In the genomic region with DNA sequence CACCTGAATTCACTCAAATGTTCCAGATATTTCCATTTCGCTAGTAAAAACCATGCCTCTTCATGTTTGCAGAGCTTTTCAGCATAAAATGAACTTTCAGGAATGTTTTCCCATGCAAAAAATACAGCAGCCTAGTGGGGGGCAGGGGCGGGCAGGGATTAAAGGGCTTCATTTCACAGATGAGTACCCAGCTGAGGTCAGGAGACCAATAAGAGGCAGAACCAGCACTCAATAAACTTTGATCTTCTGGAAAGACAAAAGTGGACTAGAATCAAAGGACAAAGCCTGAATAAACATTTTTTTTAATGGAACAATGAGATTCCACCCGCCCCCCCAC, we compare ENCODE assay signal across 13 cellular contexts. TPM values are rescaled to one million over a fixed set of nuclear protein-coding genes. Genes with fewer than 3 reads are reported as not detected.
DNase-seq lines count a peak whose midpoint lies in the region; ATAC-seq and TF ChIP-seq lines count a peak whose summit lies in the region.
"Had no signal": no experiment of that assay in that cellular context is flagged by ENCODE, and none has a peak within 500 bp of the region (broad histone marks: within the 10 kb centered on the region; RNA-seq: fewer than 3 reads in every experiment).

No MANE protein-coding gene starts in this region.

- intact Hi-C loops in activated T-helper 1 cell treated with anti-CD3 and anti-CD28 coated beads, Interleukin-12 subunit alpha, Interleukin-12 subunit beta, Interleukin-2, Interleukin-4 antibody, amounts not matched to agents 30 ng/mL and 10 ng/mL and 1 ng/mL, durations not matched to agents 14 hours and 24 hours and 36 hours (cut with micrococcal nuclease): loop anchor here (5.0 to 10.0 kb wide), 2 partner anchors 46 to 472 kb away; no protein-coding TSS in a partner anchor
- intact Hi-C loops in testis (cut with DNase I; ENCODE audit: low total_unique reads): no loop called here

- H3K4me3 ChIP-seq in testis: no peak overlapping the region
- H3K4me3 ChIP-seq: colonic mucosa, mucosa of descending colon had no signal

- no peak for ATAC-seq in HG03025 (IDR thresholded peaks at IDR 0.05; ENCODE audit: low FRiP score, unreplicated experiment)

- no peaks in the 10 kb centered on the region for H3K27me3 Mint-ChIP-seq in activated T-helper 1 cell treated with anti-CD3 and anti-CD28 coated beads, Interleukin-12 subunit alpha, Interleukin-12 subunit beta, Interleukin-2, Interleukin-4 antibody, amounts not matched to agents 30 ng/mL and 10 ng/mL and 1 ng/mL, durations not matched to agents 14 hours and 24 hours and 36 hours (ENCODE audit: insufficient read depth)
- H3K27me3 Mint-ChIP-seq: activated naive CD8-positive, alpha-beta T cell had no signal

- 78 to 79% methylated on average over 3 of the region's 3 CpGs for WGBS in testis, 2 donors

- peak overlapping the region; percentile 47 to 63 for H3K27ac ChIP-seq in testis
- H3K27ac ChIP-seq: colonic mucosa had no signal

- no peak for TF ChIP-seq POLR2A in testis (IDR thresholded peaks at IDR 0.05)

- peaks cover 12% of the 10 kb centered on the region for H3K36me3 Mint-ChIP-seq in activated T-helper 1 cell treated with anti-CD3 and anti-CD28 coated beads, Interleukin-12 subunit alpha, Interleukin-12 subunit beta, Interleukin-2, Interleukin-4 antibody, amounts not matched to agents 30 ng/mL and 10 ng/mL and 1 ng/mL, durations not matched to agents 14 hours and 24 hours and 36 hours (ENCODE audit: low read depth)
- H3K36me3 Mint-ChIP-seq: activated naive CD8-positive, alpha-beta T cell had no signal

- no peak for TF ChIP-seq CTCF in testis (IDR thresholded peaks at IDR 0.05)

- no peaks in the 10 kb centered on the region for H3K27me3 ChIP-seq in testis
- H3K27me3 ChIP-seq: colonic mucosa had no signal

- H3K4me1 ChIP-seq in testis: peaks cover 40% of the 10 kb centered on the region

- no peaks in the 10 kb centered on the region for H3K9me3 Mint-ChIP-seq in activated T-helper 1 cell treated with anti-CD3 and anti-CD28 coated beads, Interleukin-12 subunit alpha, Interleukin-12 subunit beta, Interleukin-2, Interleukin-4 antibody, amounts not matched to agents 30 ng/mL and 10 ng/mL and 1 ng/mL, durations not matched to agents 14 hours and 24 hours and 36 hours

- no peak overlapping the region for H3K27ac Mint-ChIP-seq in activated T-helper 1 cell treated with anti-CD3 and anti-CD28 coated beads, Interleukin-12 subunit alpha, Interleukin-12 subunit beta, Interleukin-2, Interleukin-4 antibody, amounts not matched to agents 30 ng/mL and 10 ng/mL and 1 ng/mL, durations not matched to agents 14 hours and 24 hours and 36 hours

- H3K36me3 ChIP-seq in testis (ENCODE audit: low read depth, missing control alignments): no peaks in the 10 kb centered on the region
- H3K36me3 ChIP-seq: colonic mucosa had no signal

- peak; percentile 48 for DNase-seq in NCI-H510A treated with DMSO at 0.1 percent for 48 hours (lab: John Stamatoyannopoulos, UW)
- DNase-seq in NCI-H510A (lab: John Stamatoyannopoulos, UW): no peak
- no peak for DNase-seq in activated T-helper 1 cell treated with anti-CD3 and anti-CD28 coated beads, Interleukin-12 subunit alpha, Interleukin-12 subunit beta, Interleukin-2, Interleukin-4 antibody, amounts not matched to agents 30 ng/mL and 10 ng/mL and 1 ng/mL, durations not matched to agents 14 hours and 24 hours and 36 hours (ENCODE audit: low spot score)
- DNase-seq in left kidney (ENCODE audit: low read depth, low spot score): peak; percentile 66
- no peak for DNase-seq in testis
- DNase-seq in LoVo (ENCODE audit: low spot score): no peak
- DNase-seq in activated CD8-positive, alpha-beta memory T cell treated with anti-CD3 and anti-CD28 coated beads, Interleukin-2, amount 50 U/mL, for 4 hours: no peak
- DNase-seq: KG1, NCI-H1694 had no signal

- H3K9me3 ChIP-seq in testis: no peaks in the 10 kb centered on the region
- H3K9me3 ChIP-seq: colonic mucosa, mucosa of descending colon had no signal

- peak overlapping the region; percentile 65 for H3K4me3 Mint-ChIP-seq in activated T-helper 1 cell treated with anti-CD3 and anti-CD28 coated beads, Interleukin-12 subunit alpha, Interleukin-12 subunit beta, Interleukin-2, Interleukin-4 antibody, amounts not matched to agents 30 ng/mL and 10 ng/mL and 1 ng/mL, durations not matched to agents 14 hours and 24 hours and 36 hours

- H3K4me1 Mint-ChIP-seq in activated T-helper 1 cell treated with anti-CD3 and anti-CD28 coated beads, Interleukin-12 subunit alpha, Interleukin-12 subunit beta, Interleukin-2, Interleukin-4 antibody, amounts not matched to agents 30 ng/mL and 10 ng/mL and 1 ng/mL, durations not matched to agents 14 hours and 24 hours and 36 hours (ENCODE audit: low read depth): peaks cover 49% of the 10 kb centered on the region

RNA-seq across cellular contexts. Expression of a gene that starts 8.0 kb away (rescaled TPM):
- total RNA-seq in activated T-helper 1 cell treated with anti-CD3 and anti-CD28 coated beads, Interleukin-12 subunit alpha, Interleukin-12 subunit beta, Interleukin-2, Interleukin-4 antibody, amounts not matched to agents 30 ng/mL and 10 ng/mL and 1 ng/mL, durations not matched to agents 14 hours and 24 hours and 36 hours: 10.7 and 11.0 TPM in 2 replicates
- 10 to 100 TPM; 42.6 to 50.1 TPM for total RNA-seq in testis
- polyA plus RNA-seq in testis (ENCODE audit: insufficient read depth, low read depth, low replicate concordance): 19.6 TPM

Comparison
In these comparisons a context has a peak if more than half of its experiments do, and no peak if none do; other contexts are left out.
1. DNase-seq: peak in NCI-H510A treated with DMSO at 0.1 percent for 48 hours (single experiment) and left kidney (single experiment); none in NCI-H510A (single experiment), activated T-helper 1 cell treated with anti-CD3 and anti-CD28 coated beads, Interleukin-12 subunit alpha, Interleukin-12 subunit beta, Interleukin-2, Interleukin-4 antibody, amounts not matched to agents 30 ng/mL and 10 ng/mL and 1 ng/mL, durations not matched to agents 14 hours and 24 hours and 36 hours (single experiment), testis (single experiment), LoVo (single experiment) and activated CD8-positive, alpha-beta memory T cell treated with anti-CD3 and anti-CD28 coated beads, Interleukin-2, amount 50 U/mL, for 4 hours (single experiment).